In genomic region chr16:11295672-11296071, GRCh38 we compare ENCODE assay signal across 20 cellular contexts. TPM values are rescaled to one million over a fixed set of nuclear protein-coding genes. Genes with fewer than 3 reads are reported as not detected.
DNase-seq lines count a peak whose midpoint lies in the region; ATAC-seq and TF ChIP-seq lines count a peak whose summit lies in the region.
"Had no signal": no experiment of that assay in that cellular context is flagged by ENCODE, and none has a peak within 500 bp of the region (broad histone marks: within the 10 kb centered on the region; RNA-seq: fewer than 3 reads in every experiment).

No MANE protein-coding gene starts in this region.

- H3K36me3 ChIP-seq in BLaER1 treated with 17β-estradiol and CSF1 and Interleukin-3, amounts not matched to agents 10 nM and 100 nM: no peaks in the 10 kb centered on the region

- POLR2A ChIA-PET in activated CD4-positive, alpha-beta T cell treated with anti-CD3 and anti-CD28 coated beads, Interleukin-2, amount 10 ng/mL, durations not matched to agents 7 days and 5 days (lab: Charles Lee): no interaction called here

- H3K27me3 ChIP-seq in BLaER1 treated with 17β-estradiol and CSF1 and Interleukin-3, amounts not matched to agents 10 nM and 100 nM: peaks cover 0 to 20% (median 0%) of the 10 kb centered on the region in 11 experiments; a peak in 4 of 22 replicates

- no peak overlapping the region for H3K9ac ChIP-seq in BLaER1 treated with 17β-estradiol and CSF1 and Interleukin-3, amounts not matched to agents 10 nM and 100 nM
- H3K9ac ChIP-seq: GM23248 had no signal

- CTCF ChIA-PET in activated CD4-positive, alpha-beta T cell treated with anti-CD3 and anti-CD28 coated beads, Interleukin-2, amount 10 ng/mL, durations not matched to agents 7 days and 5 days (lab: Charles Lee): no interaction called here

- no peak for ATAC-seq in HG03469 (IDR thresholded peaks at IDR 0.05; ENCODE audit: unreplicated experiment)

- peaks cover 0 to 7% (median 0%) of the 10 kb centered on the region in 11 experiments; a peak in 3 of 22 replicates for H4K20me1 ChIP-seq in BLaER1 treated with 17β-estradiol and CSF1 and Interleukin-3, amounts not matched to agents 10 nM and 100 nM

- no peaks in the 10 kb centered on the region for H3K36me3 Mint-ChIP-seq in activated CD4-positive, alpha-beta T cell treated with anti-CD3 and anti-CD28 coated beads, Interleukin-2, amount 10 ng/mL, durations not matched to agents 7 days and 5 days (ENCODE audit: low read depth)
- H3K36me3 Mint-ChIP-seq: CD4-positive, CD25-positive, alpha-beta regulatory T cell; CD8-positive, alpha-beta memory T cell had no signal

- DNase-seq in activated CD4-positive, alpha-beta T cell treated with anti-CD3 and anti-CD28 coated beads, Interleukin-2, amount 10 ng/mL, durations not matched to agents 7 days and 5 days: no peak
- no peak for DNase-seq in activated CD4-positive, alpha-beta T cell treated with anti-CD3 and anti-CD28 coated beads for 48 hours
- DNase-seq in NCI-H69 (lab: John Stamatoyannopoulos, UW) (peak; percentile 15), GF-D8 (lab: John Stamatoyannopoulos, UW) (no peak)
- DNase-seq in central memory CD4-positive, alpha-beta T cell: no peak
- DNase-seq: 8988T; C1 segment of cervical spinal cord; CD4-positive, CD25-positive, alpha-beta regulatory T cell; CD8-positive, alpha-beta memory T cell; COR-L47; DMS 273 treated with DMSO at 0.1 percent for 48 hours; DMS53; DND-41; GM23248; HCEC 1CT had no signal

- H3K9me3 ChIP-seq in BLaER1 treated with 17β-estradiol and CSF1 and Interleukin-3, amounts not matched to agents 10 nM and 100 nM (replicated peaks in 1 of 11): no peaks in the 10 kb centered on the region

- peak overlapping the region; percentile 94 for H3K27ac Mint-ChIP-seq in activated CD4-positive, alpha-beta T cell treated with anti-CD3 and anti-CD28 coated beads, Interleukin-2, amount 10 ng/mL, durations not matched to agents 7 days and 5 days

- no peak for TF ChIP-seq CTCF in VCaP (conservative IDR thresholded peaks at IDR 0.05)

- peaks cover 69% of the 10 kb centered on the region for H3K4me1 Mint-ChIP-seq in activated CD4-positive, alpha-beta T cell treated with anti-CD3 and anti-CD28 coated beads, Interleukin-2, amount 10 ng/mL, durations not matched to agents 7 days and 5 days

- H3K9me3 Mint-ChIP-seq in activated CD4-positive, alpha-beta T cell treated with anti-CD3 and anti-CD28 coated beads, Interleukin-2, amount 10 ng/mL, durations not matched to agents 7 days and 5 days: no peaks in the 10 kb centered on the region
- H3K9me3 Mint-ChIP-seq: CD4-positive, CD25-positive, alpha-beta regulatory T cell; CD8-positive, alpha-beta memory T cell; IgD-negative memory B cell had no signal

- peak overlapping the region in 4 of 11 experiments; percentile 37 to 73 (median 71); a peak in 5 of 22 replicates for H3K27ac ChIP-seq in BLaER1 treated with 17β-estradiol and CSF1 and Interleukin-3, amounts not matched to agents 10 nM and 100 nM
- H3K27ac ChIP-seq in VCaP: peak overlapping the region; percentile 92
- H3K27ac ChIP-seq: GM23248 had no signal

- H3K4me1 ChIP-seq in BLaER1 treated with 17β-estradiol and CSF1 and Interleukin-3, amounts not matched to agents 10 nM and 100 nM: peaks cover 30 to 81% (median 68%) of the 10 kb centered on the region in 10 experiments

- no peak overlapping the region for H3K4me3 ChIP-seq in BLaER1 treated with 17β-estradiol and CSF1 and Interleukin-3, amounts not matched to agents 10 nM and 100 nM
- H3K4me3 ChIP-seq: GM23248 had no signal

- H3K27me3 Mint-ChIP-seq in activated CD4-positive, alpha-beta T cell treated with anti-CD3 and anti-CD28 coated beads, Interleukin-2, amount 10 ng/mL, durations not matched to agents 7 days and 5 days: peaks cover 2% of the 10 kb centered on the region
- H3K27me3 Mint-ChIP-seq: CD4-positive, CD25-positive, alpha-beta regulatory T cell had no signal

- no peak overlapping the region for H3K4me3 Mint-ChIP-seq in activated CD4-positive, alpha-beta T cell treated with anti-CD3 and anti-CD28 coated beads, Interleukin-2, amount 10 ng/mL, durations not matched to agents 7 days and 5 days
- H3K4me3 Mint-ChIP-seq: CD4-positive, CD25-positive, alpha-beta regulatory T cell; CD8-positive, alpha-beta memory T cell had no signal

- peak overlapping the region in 8 of 11 experiments; percentile 72 to 93 (median 80); a peak in 13 of 22 replicates for H3K4me2 ChIP-seq in BLaER1 treated with 17β-estradiol and CSF1 and Interleukin-3, amounts not matched to agents 10 nM and 100 nM

RNA-seq across cellular contexts. Expression of gene PRM1, which starts 14.5 kb away (rescaled TPM):
- not detected for total RNA-seq in activated CD4-positive, alpha-beta T cell treated with anti-CD3 and anti-CD28 coated beads, Interleukin-2, amount 10 ng/mL, durations not matched to agents 7 days and 5 days
- total RNA-seq: A673; CD4-positive, CD25-positive, alpha-beta regulatory T cell; CD8-positive, alpha-beta memory T cell; GM23248 had no signal

RNA-seq across cellular contexts. Expression of gene PRM2, which starts 19.4 kb away (rescaled TPM):
- total RNA-seq in activated CD4-positive, alpha-beta T cell treated with anti-CD3 and anti-CD28 coated beads, Interleukin-2, amount 10 ng/mL, durations not matched to agents 7 days and 5 days: not detected
- total RNA-seq: A673; CD4-positive, CD25-positive, alpha-beta regulatory T cell; CD8-positive, alpha-beta memory T cell; GM23248 had no signal

RNA-seq across cellular contexts. Expression of gene PRM3, which starts 22.2 kb away (rescaled TPM):
- total RNA-seq in activated CD4-positive, alpha-beta T cell treated with anti-CD3 and anti-CD28 coated beads, Interleukin-2, amount 10 ng/mL, durations not matched to agents 7 days and 5 days: not detected
- total RNA-seq: A673; CD4-positive, CD25-positive, alpha-beta regulatory T cell; CD8-positive, alpha-beta memory T cell; GM23248 had no signal

RNA-seq across cellular contexts. Expression of gene TNP2, which starts 26.5 kb away (rescaled TPM):
- total RNA-seq in activated CD4-positive, alpha-beta T cell treated with anti-CD3 and anti-CD28 coated beads, Interleukin-2, amount 10 ng/mL, durations not matched to agents 7 days and 5 days: not detected
- total RNA-seq: A673; CD4-positive, CD25-positive, alpha-beta regulatory T cell; CD8-positive, alpha-beta memory T cell; GM23248 had no signal

RNA-seq across cellular contexts. Expression of gene SOCS1, which starts 39.7 kb away (rescaled TPM):
- total RNA-seq in activated CD4-positive, alpha-beta T cell treated with anti-CD3 and anti-CD28 coated beads, Interleukin-2, amount 10 ng/mL, durations not matched to agents 7 days and 5 days: 100 to 1,000 TPM; 127 to 133 TPM
